In the genomic region with DNA sequence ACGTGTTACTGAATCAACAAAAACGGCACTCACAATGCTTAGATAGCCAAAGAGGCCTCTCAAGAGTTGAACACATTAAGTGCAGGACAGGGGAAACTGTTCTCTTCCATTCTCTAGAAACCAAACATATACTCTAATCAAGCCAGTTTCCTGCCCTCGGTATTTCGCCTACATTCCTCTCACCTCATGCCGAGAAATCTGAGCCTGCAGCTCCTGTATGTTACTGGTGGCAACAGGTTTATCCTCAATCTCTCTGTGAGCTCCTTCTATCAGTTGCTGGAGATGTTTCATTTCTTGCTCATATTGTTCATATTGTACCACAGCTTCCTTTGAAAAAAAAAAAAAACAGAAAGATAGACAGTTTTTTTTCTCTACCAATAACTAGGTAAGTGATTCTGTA, we compare ENCODE assay signal across 18 cellular contexts.
DNase-seq lines count a peak whose midpoint lies in the region; ATAC-seq, FAIRE-seq and TF ChIP-seq lines count a peak whose summit lies in the region.
"Had no signal": no experiment of that assay in that cellular context is flagged by ENCODE, and none has a peak within 500 bp of the region (broad histone marks: within the 10 kb centered on the region; RNA-seq: fewer than 3 reads in every experiment).

No MANE protein-coding gene starts in this region.

- H3K9me3 ChIP-seq in H9 (ENCODE audit: control insufficient read depth, low read depth, low read length) = no peaks in the 10 kb centered on the region
- no peaks in the 10 kb centered on the region for H3K9me3 ChIP-seq in H1 (ENCODE audit: insufficient read depth in 2 of 2, low read depth in 1 of 2, low read length in 1 of 2)
- no peaks in the 10 kb centered on the region for H3K9me3 ChIP-seq in naive thymus-derived CD4-positive, alpha-beta T cell (ENCODE audit: control insufficient read depth in 2 of 3, low read length in 3 of 3)
- H3K9me3 ChIP-seq: BLaER1 treated with 17β-estradiol and CSF1 and Interleukin-3, amounts not matched to agents 10 nM and 100 nM had no signal

- H3K36me3 ChIP-seq in H1 (ENCODE audit: control insufficient read depth in 2 of 4, insufficient read depth in 4 of 4, low read length in 3 of 4) = no peaks in the 10 kb centered on the region
- H3K36me3 ChIP-seq in naive thymus-derived CD4-positive, alpha-beta T cell (ENCODE audit: control insufficient read depth in 2 of 3, insufficient read depth in 3 of 3, low read length in 3 of 3) = no peaks in the 10 kb centered on the region
- H3K36me3 ChIP-seq: BLaER1 treated with 17β-estradiol and CSF1 and Interleukin-3, amounts not matched to agents 10 nM and 100 nM had no signal

- H3K4me1 ChIP-seq in H9 (ENCODE audit: insufficient read depth, low read length) = no peaks in the 10 kb centered on the region
- no peaks in the 10 kb centered on the region for H3K4me1 ChIP-seq in H1 (replicated peaks in 1 of 4; ENCODE audit: control insufficient read depth in 3 of 4, insufficient read depth in 4 of 4, low read length in 3 of 4)
- H3K4me1 ChIP-seq in naive thymus-derived CD4-positive, alpha-beta T cell (ENCODE audit: control insufficient read depth in 2 of 2, insufficient read depth in 2 of 2, low read length in 2 of 2) = peaks cover 6 to 21% of the 10 kb centered on the region in 2 donors

- no peak overlapping the region for H3K18ac ChIP-seq in H9 (ENCODE audit: insufficient read length, low read depth, low read length)
- no peak overlapping the region for H3K18ac ChIP-seq in H1 (ENCODE audit: extremely low read depth, low read length)

- H3K4me1 Mint-ChIP-seq in H9 (no peaks in the 10 kb centered on the region), CD14-positive monocyte (peaks cover 10% of the 10 kb centered on the region)
- H3K4me1 Mint-ChIP-seq in naive thymus-derived CD4-positive, alpha-beta T cell = peaks cover 7 to 35% (median 33%) of the 10 kb centered on the region in 7 donors
- H3K4me1 Mint-ChIP-seq in natural killer cell treated with Interleukin-12 subunit alpha and Interleukin-12 subunit beta and Interleukin-15 and Interleukin-18, amount 100 ng/mL, for 72 hours (ENCODE audit: low read depth in 2 of 2) = no peaks in the 10 kb centered on the region
- H3K4me1 Mint-ChIP-seq: B cell had no signal

- H2BK15ac ChIP-seq in H9 (ENCODE audit: low read depth, low read length) (no peak overlapping the region), H1 (ENCODE audit: low read length) (no peak overlapping the region)

- H3K4ac ChIP-seq in H9 (ENCODE audit: low read depth, low read length) = no peak overlapping the region
- H3K4ac ChIP-seq in H1 (replicated peaks; ENCODE audit: insufficient read length, low read depth, low read length) = no peak overlapping the region

- DNase-seq in H9 = no peak
- no peak for DNase-seq in H1 (ENCODE audit: low read depth in 1 of 2, low spot score in 2 of 2)
- DNase-seq in naive thymus-derived CD4-positive, alpha-beta T cell = no peak
- DNase-seq in natural killer cell treated with Interleukin-12 subunit alpha and Interleukin-12 subunit beta and Interleukin-15 and Interleukin-18, amount 100 ng/mL, for 72 hours (ENCODE audit: low spot score) = no peak
- DNase-seq in DMS53 (lab: John Stamatoyannopoulos, UW) = no peak
- no peak for DNase-seq in CD14-positive monocyte (ENCODE audit: low spot score)
- DNase-seq: CD4-positive, CD25-positive, alpha-beta regulatory T cell; CD8-positive, alpha-beta memory T cell; COR-L47; DMS 273 treated with DMSO at 0.1 percent for 48 hours; GM23248; H7; IMR-90 had no signal

- ATAC-seq in naive thymus-derived CD4-positive, alpha-beta T cell = no peak
- no peak for ATAC-seq in natural killer cell treated with Interleukin-12 subunit alpha and Interleukin-12 subunit beta and Interleukin-15 and Interleukin-18, amount 100 ng/mL, for 72 hours

- H3K9ac ChIP-seq in H9 (ENCODE audit: extremely low read depth, insufficient read length, low read length) (no peak overlapping the region), H1 (replicated peaks in 1 of 4; ENCODE audit: extremely low read depth in 1 of 4, low read depth in 3 of 4, low read length in 3 of 4) (no peak overlapping the region)
- H3K9ac ChIP-seq: BLaER1 treated with 17β-estradiol and CSF1 and Interleukin-3, amounts not matched to agents 10 nM and 100 nM; GM23248 had no signal

- H3K36me3 Mint-ChIP-seq in H9 (ENCODE audit: insufficient read depth in 1 of 3, low read depth in 3 of 3) = no peaks in the 10 kb centered on the region
- no peaks in the 10 kb centered on the region for H3K36me3 Mint-ChIP-seq in naive thymus-derived CD4-positive, alpha-beta T cell
- H3K36me3 Mint-ChIP-seq in natural killer cell treated with Interleukin-12 subunit alpha and Interleukin-12 subunit beta and Interleukin-15 and Interleukin-18, amount 100 ng/mL, for 72 hours = no peaks in the 10 kb centered on the region
- H3K36me3 Mint-ChIP-seq in CD14-positive monocyte = peaks cover 11 to 33% of the 10 kb centered on the region in 2 donors
- H3K36me3 Mint-ChIP-seq: CD4-positive, CD25-positive, alpha-beta regulatory T cell had no signal

- CTCF ChIA-PET in H1 (lab: Charles Lee; ENCODE audit: partially characterized antibody) = interaction anchor here (1.2 kb wide), 1 partner anchor 30 kb away, joined by 5 read pairs; no protein-coding TSS in a partner anchor
- CTCF ChIA-PET in naive thymus-derived CD4-positive, alpha-beta T cell (lab: Charles Lee) = interaction anchor here (0.7 kb wide), 1 partner anchor 866 kb away, joined by 3 read pairs; no protein-coding TSS in a partner anchor

- H3K23ac ChIP-seq in H9 (ENCODE audit: insufficient read length, low read depth, low read length) (no peak overlapping the region), H1 (ENCODE audit: insufficient read length) (no peak overlapping the region)

- H4K5ac ChIP-seq in H9 (ENCODE audit: insufficient read length, low read depth, low read length) (no peak overlapping the region), H1 (ENCODE audit: insufficient read length, low read depth, low read length) (no peak overlapping the region)

- H3K23me2 ChIP-seq in H9 (ENCODE audit: insufficient read length, low read depth, low read length, poor library complexity, severe bottlenecking) = no peaks in the 10 kb centered on the region
- no peaks in the 10 kb centered on the region for H3K23me2 ChIP-seq in H1 (ENCODE audit: low read depth, low read length)

- H3K27ac ChIP-seq in H9 (ENCODE audit: insufficient read length, low read depth, low read length) (no peak overlapping the region), H1 (ENCODE audit: low read depth, low read length) (no peak overlapping the region)
- no peak overlapping the region for H3K27ac ChIP-seq in naive thymus-derived CD4-positive, alpha-beta T cell (ENCODE audit: low read depth, low read length)
- H3K27ac ChIP-seq: BLaER1 treated with 17β-estradiol and CSF1 and Interleukin-3, amounts not matched to agents 10 nM and 100 nM; GM23248 had no signal

- no peak overlapping the region for H2BK12ac ChIP-seq in H9 (ENCODE audit: insufficient read length, low read depth, low read length)
- H2BK12ac ChIP-seq in H1 (ENCODE audit: low read depth, low read length) = no peak overlapping the region

- H3K9me3 Mint-ChIP-seq in H9 = no peaks in the 10 kb centered on the region
- H3K9me3 Mint-ChIP-seq in naive thymus-derived CD4-positive, alpha-beta T cell = no peaks in the 10 kb centered on the region
- no peaks in the 10 kb centered on the region for H3K9me3 Mint-ChIP-seq in natural killer cell treated with Interleukin-12 subunit alpha and Interleukin-12 subunit beta and Interleukin-15 and Interleukin-18, amount 100 ng/mL, for 72 hours
- H3K9me3 Mint-ChIP-seq in CD14-positive monocyte = peaks cover 0 to 4% (median 0%) of the 10 kb centered on the region in 7 donors
- H3K9me3 Mint-ChIP-seq: CD4-positive, CD25-positive, alpha-beta regulatory T cell; CD8-positive, alpha-beta memory T cell had no signal

- no peak for TF ChIP-seq CTCF in H9 (conservative IDR thresholded peaks at IDR 0.05)
- no peak for TF ChIP-seq CTCF in H1 (IDR thresholded peaks at IDR 0.05; ENCODE audit: control extremely low read depth in 1 of 3, insufficient read depth in 1 of 3, low read depth in 1 of 3, low read length in 3 of 3)
- TF ChIP-seq CTCF in CD14-positive monocyte (IDR thresholded peaks at IDR 0.05) = no peak

- no peaks in the 10 kb centered on the region for H3K79me2 ChIP-seq in H9 (ENCODE audit: insufficient read depth, low read length)
- H3K79me2 ChIP-seq in H1 (ENCODE audit: control insufficient read depth in 1 of 2, insufficient read depth in 2 of 2, low read length in 2 of 2) = no peaks in the 10 kb centered on the region

- TF ChIP-seq RAD21 in H1 (IDR thresholded peaks at IDR 0.05 in 1 of 2, conservative IDR thresholded peaks at IDR 0.05 in 1 of 2; ENCODE audit: low read depth in 2 of 2, low read length in 2 of 2) = no peak

- no peak for TF ChIP-seq POLR2A in H1 (IDR thresholded peaks at IDR 0.05; ENCODE audit: control extremely low read depth in 1 of 2, low read depth in 2 of 2, low read length in 2 of 2)

- H3K27me3 Mint-ChIP-seq in H9 (ENCODE audit: low read depth) (no peaks in the 10 kb centered on the region; the same call in 1 of the 2 replicates), CD14-positive monocyte (ENCODE audit: low read depth in 3 of 3) (peaks cover 2 to 4% (median 3%) of the 10 kb centered on the region in 3 donors)
- H3K27me3 Mint-ChIP-seq in naive thymus-derived CD4-positive, alpha-beta T cell = peaks cover 0 to 10% (median 0%) of the 10 kb centered on the region in 5 donors
- H3K27me3 Mint-ChIP-seq in natural killer cell treated with Interleukin-12 subunit alpha and Interleukin-12 subunit beta and Interleukin-15 and Interleukin-18, amount 100 ng/mL, for 72 hours = no peaks in the 10 kb centered on the region
- H3K27me3 Mint-ChIP-seq: B cell; CD8-positive, alpha-beta memory T cell had no signal

- no peak overlapping the region for H2BK120ac ChIP-seq in H9 (ENCODE audit: low read depth, low read length, poor library complexity, severe bottlenecking)
- no peak overlapping the region for H2BK120ac ChIP-seq in H1 (replicated peaks; ENCODE audit: low read depth, low read length)

- H3K4me3 ChIP-seq in H1 (ENCODE audit: extremely low read depth in 1 of 4, insufficient read depth in 2 of 4, low read depth in 3 of 4, low read length in 4 of 4) = no peak overlapping the region
- no peak overlapping the region for H3K4me3 ChIP-seq in naive thymus-derived CD4-positive, alpha-beta T cell (ENCODE audit: low read length)
- H3K4me3 ChIP-seq: BLaER1 treated with 17β-estradiol and CSF1 and Interleukin-3, amounts not matched to agents 10 nM and 100 nM; GM23248 had no signal

- no peak overlapping the region for H2AK5ac ChIP-seq in H9 (ENCODE audit: insufficient read length, low read length)
- no peak overlapping the region for H2AK5ac ChIP-seq in H1 (ENCODE audit: low read depth, low read length)

- H4K20me1 ChIP-seq in H9 (ENCODE audit: control insufficient read depth, insufficient read depth, insufficient read length) = no peaks in the 10 kb centered on the region
- no peaks in the 10 kb centered on the region for H4K20me1 ChIP-seq in H1 (replicated peaks in 1 of 2; ENCODE audit: control insufficient read depth in 1 of 2, insufficient read depth in 2 of 2, low read length in 2 of 2)
- H4K20me1 ChIP-seq: BLaER1 treated with 17β-estradiol and CSF1 and Interleukin-3, amounts not matched to agents 10 nM and 100 nM had no signal

- H4K8ac ChIP-seq in H9 (replicated peaks; ENCODE audit: insufficient read length, low read depth, low read length) = no peak overlapping the region
- no peak overlapping the region for H4K8ac ChIP-seq in H1 (ENCODE audit: extremely low read depth, insufficient read depth, low read length)

- no peak for FAIRE-seq in H1 (lab: Jason Lieb, UNC)
- FAIRE-seq: G401.6, GM12891, HTR-8/SVneo had no signal

- H3K4me3 Mint-ChIP-seq in H9 (no peak overlapping the region), CD14-positive monocyte (no peak overlapping the region)
- H3K4me3 Mint-ChIP-seq in naive thymus-derived CD4-positive, alpha-beta T cell = no peak overlapping the region
- no peak overlapping the region for H3K4me3 Mint-ChIP-seq in natural killer cell treated with Interleukin-12 subunit alpha and Interleukin-12 subunit beta and Interleukin-15 and Interleukin-18, amount 100 ng/mL, for 72 hours
- H3K4me3 Mint-ChIP-seq: B cell had no signal

- POLR2A ChIA-PET in H1 (lab: Charles Lee; ENCODE audit: partially characterized antibody) = no interaction called here
- POLR2A ChIA-PET in naive thymus-derived CD4-positive, alpha-beta T cell (lab: Charles Lee) = interaction anchor here (0.7 to 1.1 kb wide), 2 partner anchors 9 to 913 kb away, joined by 3 read pairs; no protein-coding TSS in a partner anchor

- 0 out of 7 replicates have a peak overlapping the region, but pooled peaks of 1 of the 3 experiments have one; percentile 70 for H3K27ac Mint-ChIP-seq in H9
- peak overlapping the region in 5 of 9 donors; percentile 0 to 86 (median 25) for H3K27ac Mint-ChIP-seq in naive thymus-derived CD4-positive, alpha-beta T cell
- H3K27ac Mint-ChIP-seq in natural killer cell treated with Interleukin-12 subunit alpha and Interleukin-12 subunit beta and Interleukin-15 and Interleukin-18, amount 100 ng/mL, for 72 hours = no peak overlapping the region
- no peak overlapping the region for H3K27ac Mint-ChIP-seq in CD14-positive monocyte
- H3K27ac Mint-ChIP-seq: B cell had no signal

- no peak overlapping the region for H3T11ph ChIP-seq in H9 (ENCODE audit: low read length)

- H3K56ac ChIP-seq in H9 (ENCODE audit: insufficient read length, low read depth, low read length) (no peak overlapping the region), H1 (replicated peaks; ENCODE audit: insufficient read length, low read depth, low read length) (no peak overlapping the region)

- H2BK20ac ChIP-seq in H9 (ENCODE audit: low read depth, low read length, poor library complexity, severe bottlenecking) = no peak overlapping the region
- no peak overlapping the region for H2BK20ac ChIP-seq in H1 (ENCODE audit: low read length)

- H3K4me2 ChIP-seq in H9 (ENCODE audit: insufficient read depth, insufficient read length, low read length) (no peak overlapping the region), H1 (ENCODE audit: insufficient read depth in 1 of 2, low read depth in 2 of 2, low read length in 2 of 2) (no peak overlapping the region)
- H3K4me2 ChIP-seq: BLaER1 treated with 17β-estradiol and CSF1 and Interleukin-3, amounts not matched to agents 10 nM and 100 nM had no signal

- intact Hi-C loops in naive thymus-derived CD4-positive, alpha-beta T cell (cut with micrococcal nuclease) = loop anchor here in 1 of 2 donors (10.0 kb wide), 1 partner anchor 1936 kb away; no protein-coding TSS in a partner anchor
- intact Hi-C loops in CD14-positive monocyte (cut with micrococcal nuclease) = no loop called here

- H4K91ac ChIP-seq in H9 (ENCODE audit: insufficient read length, low read depth, low read length) (no peak overlapping the region), H1 (replicated peaks; ENCODE audit: insufficient read length, low read length) (no peak overlapping the region)

- H3K79me1 ChIP-seq in H9 (ENCODE audit: insufficient read depth, low read depth, low read length, poor library complexity, severe bottlenecking) (no peaks in the 10 kb centered on the region), H1 (ENCODE audit: low read depth, low read length) (no peaks in the 10 kb centered on the region)

- no peak for TF ChIP-seq EP300 in H1 (IDR thresholded peaks at IDR 0.05; ENCODE audit: borderline replicate concordance in 1 of 2, low read depth in 2 of 2, low read length in 2 of 2)

- H3K14ac ChIP-seq in H9 (ENCODE audit: insufficient read depth, low read length) (no peak overlapping the region), H1 (ENCODE audit: insufficient read length) (no peak overlapping the region)

- no CpG with 5 or more reads among the region's 5 CpGs for WGBS in H9 (ENCODE audit: extremely low coverage, insufficient read length, low lambda C conversion rate)
- 92% methylated on average over 5 of the region's 5 CpGs; no CpG with 5 or more reads in 1 of the 2 experiments for WGBS in H1 (ENCODE audit: extremely low coverage in 1 of 2, insufficient coverage in 1 of 2, insufficient read length in 1 of 2, insufficient replicate concordance in 2 of 2, low coverage in 1 of 2, low lambda C conversion rate in 2 of 2, missing lambda C conversion rate in 1 of 2), 2 experiments

- H2BK5ac ChIP-seq in H9 (ENCODE audit: insufficient read length, low read length) = no peak overlapping the region
- no peak overlapping the region for H2BK5ac ChIP-seq in H1 (ENCODE audit: low read depth, low read length)

- H2AFZ ChIP-seq in H9 (ENCODE audit: low read length) (peak overlapping the region; percentile 23), H1 (ENCODE audit: low read length) (peak overlapping the region; percentile 70)
- H2AFZ ChIP-seq: GM23248 had no signal

- H3K27me3 ChIP-seq in H9 (ENCODE audit: insufficient read depth, low read length) (no peaks in the 10 kb centered on the region), H1 (replicated peaks in 1 of 4; ENCODE audit: control insufficient read depth in 3 of 4, extremely low read depth in 1 of 4, insufficient read depth in 3 of 4, low read length in 3 of 4) (no peaks in the 10 kb centered on the region)
- H3K27me3 ChIP-seq in naive thymus-derived CD4-positive, alpha-beta T cell (ENCODE audit: control insufficient read depth in 2 of 2, insufficient read depth in 2 of 2, low read length in 2 of 2) = no peaks in the 10 kb centered on the region
- H3K27me3 ChIP-seq: BLaER1 treated with 17β-estradiol and CSF1 and Interleukin-3, amounts not matched to agents 10 nM and 100 nM had no signal

Comparison
In these comparisons a context has a peak if more than half of its experiments do, and no peak if none do; other contexts are left out.
1. H3K27ac Mint-ChIP-seq: peak in naive thymus-derived CD4-positive, alpha-beta T cell (5 of 9); none in natural killer cell treated with Interleukin-12 subunit alpha and Interleukin-12 subunit beta and Interleukin-15 and Interleukin-18, amount 100 ng/mL, for 72 hours (0 of 2) and CD14-positive monocyte (0 of 7).